In the genomic region with DNA sequence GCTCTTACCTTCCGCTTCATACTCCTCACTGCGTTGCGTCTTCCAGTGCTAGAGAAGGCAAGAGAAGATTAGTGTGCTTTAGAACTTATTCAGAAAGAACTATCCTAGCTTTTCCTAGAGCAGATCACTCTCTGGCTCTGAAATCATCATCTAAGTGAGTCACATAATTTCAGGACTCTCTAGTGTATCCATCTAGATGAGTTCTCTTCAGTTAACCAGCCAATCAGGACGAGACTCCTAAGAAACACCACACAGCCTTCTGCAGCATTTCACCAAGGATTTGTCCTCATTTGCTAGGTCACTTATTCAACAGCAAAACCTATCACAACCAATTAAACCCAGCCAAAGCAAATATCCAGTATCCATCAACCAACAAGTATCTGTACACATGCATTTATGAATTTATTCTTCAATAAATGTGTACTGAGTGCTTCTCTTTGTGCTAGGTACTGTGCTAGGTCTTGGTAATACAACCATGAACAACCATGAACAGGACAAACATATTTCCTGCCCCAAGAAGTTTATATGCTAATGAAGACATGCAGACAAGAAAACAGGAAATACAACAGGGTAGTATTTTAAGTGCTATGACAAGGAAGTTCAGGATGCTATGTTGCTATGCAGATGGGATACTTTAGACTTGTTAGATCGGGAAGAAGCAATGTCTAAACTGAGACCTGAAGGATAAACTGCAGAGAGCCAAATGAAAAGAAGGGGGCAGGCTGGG, we compare ENCODE assay signal across 13 cellular contexts. TPM values are rescaled to one million over a fixed set of nuclear protein-coding genes. Genes with fewer than 3 reads are reported as not detected.
A peak's percentile ranks its signal among the peaks of the same experiment; 100 is the strongest.
DNase-seq lines count a peak whose midpoint lies in the region; ATAC-seq lines count a peak whose summit lies in the region.
"Had no signal": no experiment of that assay in that cellular context is flagged by ENCODE, and none has a peak within 500 bp of the region (broad histone marks: within the 10 kb centered on the region; RNA-seq: fewer than 3 reads in every experiment).

No MANE protein-coding gene starts in this region.

- peaks cover 39 to 78% (median 69%) of the 10 kb centered on the region in 11 experiments for H3K36me3 ChIP-seq in BLaER1 treated with 17β-estradiol and CSF1 and Interleukin-3, amounts not matched to agents 10 nM and 100 nM
- H3K36me3 ChIP-seq in GM23248 (ENCODE audit: low read depth): no peaks in the 10 kb centered on the region

- ATAC-seq in activated CD8-positive, alpha-beta T cell treated with anti-CD3 and anti-CD28 coated beads, Interleukin-2, amount 10 ng/mL, durations not matched to agents 7 days and 5 days: no peak
- no peak for ATAC-seq in stimulated activated naive CD8-positive, alpha-beta T cell treated with anti-CD3 and anti-CD28 coated beads, Interleukin-15, Interleukin-2, amounts not matched to agents 100 U/mL and 50 U/mL, for 24 hours

- 82 to 85% methylated on average over 5 of the region's 5 CpGs for WGBS in GM23248 (ENCODE audit: low coverage in 1 of 2, low lambda C conversion rate in 2 of 2, missing lambda C conversion rate in 2 of 2), 2 experiments

- in situ Hi-C loops in GM23248 (cut with MboI): loop anchor here (10.0 kb wide), 2 partner anchors 164 to 234 kb away; no protein-coding TSS in a partner anchor

- H2AFZ ChIP-seq in GM23248: no peak overlapping the region

- no peaks in the 10 kb centered on the region for H3K27me3 Mint-ChIP-seq in activated CD8-positive, alpha-beta T cell treated with anti-CD3 and anti-CD28 coated beads, Interleukin-2, amount 10 ng/mL, durations not matched to agents 7 days and 5 days (ENCODE audit: low read depth)

- H3K4me3 Mint-ChIP-seq in activated CD8-positive, alpha-beta T cell treated with anti-CD3 and anti-CD28 coated beads, Interleukin-2, amount 10 ng/mL, durations not matched to agents 7 days and 5 days: no peak overlapping the region

- POLR2A ChIA-PET in activated CD8-positive, alpha-beta T cell treated with anti-CD3 and anti-CD28 coated beads, Interleukin-2, amount 10 ng/mL, durations not matched to agents 7 days and 5 days (lab: Charles Lee): interaction anchor here (1.1 kb wide), 1 partner anchor 82 kb away, joined by 5 read pairs; no protein-coding TSS in a partner anchor

- H3K27ac Mint-ChIP-seq in activated CD8-positive, alpha-beta T cell treated with anti-CD3 and anti-CD28 coated beads, Interleukin-2, amount 10 ng/mL, durations not matched to agents 7 days and 5 days: peak overlapping the region; percentile 76

- H3K4me1 Mint-ChIP-seq in activated CD8-positive, alpha-beta T cell treated with anti-CD3 and anti-CD28 coated beads, Interleukin-2, amount 10 ng/mL, durations not matched to agents 7 days and 5 days (ENCODE audit: low read depth): peaks cover 31% of the 10 kb centered on the region

- no peaks in the 10 kb centered on the region for H3K9me3 Mint-ChIP-seq in activated CD8-positive, alpha-beta T cell treated with anti-CD3 and anti-CD28 coated beads, Interleukin-2, amount 10 ng/mL, durations not matched to agents 7 days and 5 days (ENCODE audit: insufficient read depth)

- CTCF ChIA-PET in activated CD8-positive, alpha-beta T cell treated with anti-CD3 and anti-CD28 coated beads, Interleukin-2, amount 10 ng/mL, durations not matched to agents 7 days and 5 days (lab: Charles Lee): interaction anchor here (0.6 to 15.7 kb wide), 27 partner anchors 8 to 929 kb away, joined by 3 to 158 read pairs (median 5); partner anchors contain the start of gene NIN

- peaks cover 29% of the 10 kb centered on the region for H3F3A ChIP-seq in GM23248 (ENCODE audit: insufficient read depth)

- H3K4me2 ChIP-seq in BLaER1 treated with 17β-estradiol and CSF1 and Interleukin-3, amounts not matched to agents 10 nM and 100 nM: peak overlapping the region; percentile 0 to 60 (median 38); a peak in 17 of 22 replicates
- no peak overlapping the region for H3K4me2 ChIP-seq in GM23248 (ENCODE audit: unreplicated experiment)

- H3K27me3 ChIP-seq in BLaER1 treated with 17β-estradiol and CSF1 and Interleukin-3, amounts not matched to agents 10 nM and 100 nM: no peaks in the 10 kb centered on the region
- no peaks in the 10 kb centered on the region for H3K27me3 ChIP-seq in GM23248 (replicated peaks; ENCODE audit: insufficient read depth)

- peaks cover 43% of the 10 kb centered on the region for H3K36me3 Mint-ChIP-seq in activated CD8-positive, alpha-beta T cell treated with anti-CD3 and anti-CD28 coated beads, Interleukin-2, amount 10 ng/mL, durations not matched to agents 7 days and 5 days (ENCODE audit: low read depth)

- no peaks in the 10 kb centered on the region for H3K9me3 ChIP-seq in BLaER1 treated with 17β-estradiol and CSF1 and Interleukin-3, amounts not matched to agents 10 nM and 100 nM (replicated peaks in 1 of 11)
- no peaks in the 10 kb centered on the region for H3K9me3 ChIP-seq in GM23248 (ENCODE audit: low read depth)

- H3K4me1 ChIP-seq in BLaER1 treated with 17β-estradiol and CSF1 and Interleukin-3, amounts not matched to agents 10 nM and 100 nM: peaks cover 27 to 48% (median 39%) of the 10 kb centered on the region in 10 experiments
- H3K4me1 ChIP-seq in GM23248 (ENCODE audit: insufficient read depth): peaks cover 17% of the 10 kb centered on the region

- no peaks in the 10 kb centered on the region for H3K9me2 ChIP-seq in GM23248 (ENCODE audit: insufficient read depth)

- H3K27ac ChIP-seq in BLaER1 treated with 17β-estradiol and CSF1 and Interleukin-3, amounts not matched to agents 10 nM and 100 nM: peak overlapping the region in 7 of 11 experiments; percentile 8 to 61 (median 38); a peak in 11 of 22 replicates
- H3K27ac ChIP-seq in GM23248: no peak overlapping the region

- peaks cover 0 to 14% (median 3%) of the 10 kb centered on the region in 11 experiments; a peak in 7 of 22 replicates for H4K20me1 ChIP-seq in BLaER1 treated with 17β-estradiol and CSF1 and Interleukin-3, amounts not matched to agents 10 nM and 100 nM
- no peaks in the 10 kb centered on the region for H4K20me1 ChIP-seq in GM23248 (ENCODE audit: insufficient read depth)

- no peaks in the 10 kb centered on the region for H3K79me2 ChIP-seq in GM23248 (ENCODE audit: insufficient read depth)

- H3K9ac ChIP-seq in BLaER1 treated with 17β-estradiol and CSF1 and Interleukin-3, amounts not matched to agents 10 nM and 100 nM: 0 out of 22 replicates have a peak overlapping the region, but pooled peaks of 1 of the 11 experiments have one; percentile 1
- H3K9ac ChIP-seq in GM23248: no peak overlapping the region

- no peak overlapping the region for H3K4me3 ChIP-seq in BLaER1 treated with 17β-estradiol and CSF1 and Interleukin-3, amounts not matched to agents 10 nM and 100 nM
- no peak overlapping the region for H3K4me3 ChIP-seq in GM23248

- DNase-seq in GM23248: peak; percentile 42
- DNase-seq in activated CD8-positive, alpha-beta T cell treated with anti-CD3 and anti-CD28 coated beads, Interleukin-2, amount 10 ng/mL, durations not matched to agents 7 days and 5 days: no peak
- peak; percentile 43 for DNase-seq in kidney tubule cell (ENCODE audit: low spot score)
- no peak for DNase-seq in NCI-H2196 (lab: John Stamatoyannopoulos, UW; ENCODE audit: unreplicated experiment)
- DNase-seq in COLO668 (lab: John Stamatoyannopoulos, UW; ENCODE audit: unreplicated experiment): no peak
- no peak for DNase-seq in superior temporal gyrus (ENCODE audit: extremely low spot score)
- DNase-seq in stimulated activated naive CD8-positive, alpha-beta T cell treated with anti-CD3 and anti-CD28 coated beads, Interleukin-15, Interleukin-2, amounts not matched to agents 100 U/mL and 50 U/mL, for 24 hours: no peak
- DNase-seq: Calu3; central memory CD4-positive, alpha-beta T cell; H7; kidney glomerular epithelial cell; NCI-H2029 treated with DMSO at 0.1 percent for 48 hours had no signal

RNA-seq across cellular contexts. Expression of gene NIN, which starts 52.0 kb away (rescaled TPM):
- total RNA-seq in GM23248 (2014; rRNA removed; shearing (Covaris generic)): 28.7 and 33.3 TPM in 2 replicates
- polyA plus RNA-seq in GM23248 (2016; fragmentation: Nextera tagmentation; extraction: Ambion mirVana): 16.2 and 17.0 TPM in 2 replicates
- 100 to 1,000 TPM; 104 TPM for total RNA-seq in activated CD8-positive, alpha-beta T cell treated with anti-CD3 and anti-CD28 coated beads, Interleukin-2, amount 10 ng/mL, durations not matched to agents 7 days and 5 days

Comparison
In these comparisons a context has a peak if more than half of its experiments do, and no peak if none do; other contexts are left out.
1. DNase-seq: peak in GM23248 (single experiment) and kidney tubule cell (single experiment); none in activated CD8-positive, alpha-beta T cell treated with anti-CD3 and anti-CD28 coated beads, Interleukin-2, amount 10 ng/mL, durations not matched to agents 7 days and 5 days (single experiment), NCI-H2196 (single experiment), COLO668 (single experiment), superior temporal gyrus (single experiment) and stimulated activated naive CD8-positive, alpha-beta T cell treated with anti-CD3 and anti-CD28 coated beads, Interleukin-15, Interleukin-2, amounts not matched to agents 100 U/mL and 50 U/mL, for 24 hours (single experiment).